ENCODE assay signal across 14 cellular contexts in genomic region chr15:43515731-43516130, GRCh38. TPM values are rescaled to one million over a fixed set of nuclear protein-coding genes. Genes with fewer than 3 reads are reported as not detected.
DNase-seq lines count a peak whose midpoint lies in the region; ATAC-seq and TF ChIP-seq lines count a peak whose summit lies in the region.
"Had no signal": no experiment of that assay in that cellular context is flagged by ENCODE, and none has a peak within 500 bp of the region (broad histone marks: within the 10 kb centered on the region; RNA-seq: fewer than 3 reads in every experiment).

No MANE protein-coding gene starts in this region.

- peaks cover 8% of the 10 kb centered on the region for H3K27me3 ChIP-seq in left ventricle myocardium inferior (ENCODE audit: low read depth)
- no peaks in the 10 kb centered on the region for H3K27me3 ChIP-seq in osteoblast (ENCODE audit: insufficient read depth, low read length)
- no peaks in the 10 kb centered on the region for H3K27me3 ChIP-seq in uterus

- DNase-seq in left ventricle myocardium inferior: no peak
- no peak for DNase-seq in Right ventricle myocardium superior
- no peak for DNase-seq in coronary artery (ENCODE audit: low spot score)
- peak; percentile 37 for DNase-seq in osteoblast (ENCODE audit: insufficient read length, low spot score, missing footprints)
- DNase-seq in uterus: no peak
- no peak for DNase-seq in NCI-H2029 treated with DMSO at 0.1 percent for 48 hours (lab: John Stamatoyannopoulos, UW)
- no peak for DNase-seq in OCI-M1 (lab: John Stamatoyannopoulos, UW)
- DNase-seq: activated CD4-positive, alpha-beta memory T cell treated with anti-CD3 and anti-CD28 coated beads, Interleukin-2, amount 10 ng/mL, durations not matched to agents 7 days and 5 days; NCI-H187; NCI-H774; SHP77; stimulated activated naive CD4-positive, alpha-beta T cell treated with Interleukin-2 at 50 U/mL for 16 hours had no signal

- H3K9me3 ChIP-seq in left ventricle myocardium inferior (replicated peaks): no peaks in the 10 kb centered on the region
- H3K9me3 ChIP-seq in osteoblast (ENCODE audit: low read depth, low read length): no peaks in the 10 kb centered on the region
- no peaks in the 10 kb centered on the region for H3K9me3 ChIP-seq in uterus

- peak overlapping the region; percentile 54 for H2AFZ ChIP-seq in osteoblast (ENCODE audit: low read length)

- H4K20me1 ChIP-seq in osteoblast (ENCODE audit: insufficient read depth, low read length): peaks cover 24% of the 10 kb centered on the region

- H3K9me3 Mint-ChIP-seq in activated T-helper 17 cell treated with anti-CD3 and anti-CD28 coated beads, Interleukin-2, amount 50 U/mL, for 72 hours: no peaks in the 10 kb centered on the region
- H3K9me3 Mint-ChIP-seq: activated CD4-positive, alpha-beta memory T cell treated with anti-CD3 and anti-CD28 coated beads, Interleukin-2, amount 10 ng/mL, durations not matched to agents 7 days and 5 days; activated T-helper 2 cell treated with anti-CD3 and anti-CD28 coated beads, Interferon-gamma antibody, Interleukin-2, Interleukin-4, amounts not matched to agents 10 μg/mL and 5 μg/mL and 100 μg/mL, durations not matched to agents 14 hours and 24 hours and 36 hours had no signal

- H3K27me3 Mint-ChIP-seq in activated T-helper 17 cell treated with anti-CD3 and anti-CD28 coated beads, Interleukin-2, amount 50 U/mL, for 72 hours: peaks cover 7% of the 10 kb centered on the region

- peak overlapping the region; percentile 97 for H3K4me2 ChIP-seq in osteoblast (ENCODE audit: insufficient read depth, low read length)

- H3K36me3 ChIP-seq in left ventricle myocardium inferior (peaks cover 3% of the 10 kb centered on the region), osteoblast (ENCODE audit: insufficient read depth, low read length) (peaks cover 9% of the 10 kb centered on the region), uterus (no peaks in the 10 kb centered on the region)

- H3K4me1 Mint-ChIP-seq in activated T-helper 17 cell treated with anti-CD3 and anti-CD28 coated beads, Interleukin-2, amount 50 U/mL, for 72 hours: peaks cover 29% of the 10 kb centered on the region

- TF ChIP-seq CTCF in left ventricle myocardium inferior (IDR thresholded peaks at IDR 0.05; ENCODE audit: borderline replicate concordance) (no peak), coronary artery (IDR thresholded peaks at IDR 0.05) (no peak), osteoblast (IDR thresholded peaks at IDR 0.05; ENCODE audit: extremely low read depth, low read depth, low read length) (no peak), uterus (IDR thresholded peaks at IDR 0.05) (no peak)

- intact Hi-C loops in left ventricle myocardium inferior (cut with micrococcal nuclease) (no loop called here), Right ventricle myocardium superior (cut with DNase I) (no loop called here), uterus (cut with DNase I; ENCODE audit: low total_unique reads) (no loop called here)

- H3K27ac Mint-ChIP-seq in activated T-helper 17 cell treated with anti-CD3 and anti-CD28 coated beads, Interleukin-2, amount 50 U/mL, for 72 hours: no peak overlapping the region
- H3K27ac Mint-ChIP-seq: activated CD4-positive, alpha-beta memory T cell treated with anti-CD3 and anti-CD28 coated beads, Interleukin-2, amount 10 ng/mL, durations not matched to agents 7 days and 5 days; activated T-helper 2 cell treated with anti-CD3 and anti-CD28 coated beads, Interferon-gamma antibody, Interleukin-2, Interleukin-4, amounts not matched to agents 10 μg/mL and 5 μg/mL and 100 μg/mL, durations not matched to agents 14 hours and 24 hours and 36 hours had no signal

- H3K4me1 ChIP-seq in left ventricle myocardium inferior: peaks cover 72% of the 10 kb centered on the region
- H3K4me1 ChIP-seq in osteoblast (ENCODE audit: insufficient read depth, low read length): peaks cover 52% of the 10 kb centered on the region
- peaks cover 5 to 9% of the 10 kb centered on the region in 2 donors for H3K4me1 ChIP-seq in uterus

- H3K27ac ChIP-seq in left ventricle myocardium inferior (replicated peaks) (peak overlapping the region; percentile 80), coronary artery (peak overlapping the region; percentile 61 to 85), osteoblast (ENCODE audit: low read depth, low read length) (peak overlapping the region; percentile 77), uterus (peak overlapping the region; percentile 75 to 81)

- H3K79me2 ChIP-seq in osteoblast (ENCODE audit: insufficient read depth, low read length): peaks cover 41% of the 10 kb centered on the region

- ATAC-seq in Right ventricle myocardium superior (ENCODE audit: poor library complexity): no peak
- no peak for ATAC-seq in activated T-helper 17 cell treated with anti-CD3 and anti-CD28 coated beads, Interleukin-2, amount 50 U/mL, for 72 hours (replicated peaks)

- no peak overlapping the region for H3K4me3 Mint-ChIP-seq in activated T-helper 17 cell treated with anti-CD3 and anti-CD28 coated beads, Interleukin-2, amount 50 U/mL, for 72 hours
- H3K4me3 Mint-ChIP-seq: activated CD4-positive, alpha-beta memory T cell treated with anti-CD3 and anti-CD28 coated beads, Interleukin-2, amount 10 ng/mL, durations not matched to agents 7 days and 5 days had no signal

- TF ChIP-seq POLR2A in uterus (IDR thresholded peaks at IDR 0.05): no peak

- H3K4me3 ChIP-seq in left ventricle myocardium inferior (peak overlapping the region; percentile 66), coronary artery (peak overlapping the region; percentile 79), osteoblast (ENCODE audit: insufficient read depth, low read length) (peak overlapping the region; percentile 98), uterus (no peak overlapping the region)

- peaks cover 6% of the 10 kb centered on the region for H3K36me3 Mint-ChIP-seq in activated T-helper 17 cell treated with anti-CD3 and anti-CD28 coated beads, Interleukin-2, amount 50 U/mL, for 72 hours (ENCODE audit: low read depth)

RNA-seq across cellular contexts. Expression of gene MAP1A, which starts 1.7 kb away (rescaled TPM):
- total RNA-seq in left ventricle myocardium inferior (56.0 TPM), Right ventricle myocardium superior (24.4 TPM), osteoblast (117 and 121 TPM in 2 replicates), uterus (10 to 100 TPM in 3 of 4 donors, 1 to 10 TPM in 1; 5.9 to 27.6 (median 12.8) TPM)
- total RNA-seq in activated T-helper 17 cell treated with anti-CD3 and anti-CD28 coated beads, Interleukin-2, amount 50 U/mL, for 72 hours: 1 to 10 TPM; 1.7 to 3.5 TPM

RNA-seq across cellular contexts. Expression of gene TP53BP1, which starts 22.8 kb away (rescaled TPM):
- 28.6 TPM for total RNA-seq in left ventricle myocardium inferior
- total RNA-seq in Right ventricle myocardium superior: 23.7 TPM
- 81.6 and 88.7 TPM in 2 replicates for total RNA-seq in osteoblast
- total RNA-seq in uterus: 100 to 1,000 TPM in 1 of 4 donors, 10 to 100 TPM in 3; 30.2 to 150 (median 51.4) TPM
- total RNA-seq in activated T-helper 17 cell treated with anti-CD3 and anti-CD28 coated beads, Interleukin-2, amount 50 U/mL, for 72 hours: 10 to 100 TPM; 29.9 to 30.9 TPM

Comparison
In these comparisons a context has a peak if more than half of its experiments do, and no peak if none do; other contexts are left out.
1. H3K4me3 ChIP-seq: peak in left ventricle myocardium inferior (single experiment), coronary artery (single experiment) and osteoblast (single experiment); none in uterus (0 of 2).
2. Peak in every context shown above with its lines, with median percentiles within 50 percentile points of each other: H3K27ac ChIP-seq.